In the genomic region with DNA sequence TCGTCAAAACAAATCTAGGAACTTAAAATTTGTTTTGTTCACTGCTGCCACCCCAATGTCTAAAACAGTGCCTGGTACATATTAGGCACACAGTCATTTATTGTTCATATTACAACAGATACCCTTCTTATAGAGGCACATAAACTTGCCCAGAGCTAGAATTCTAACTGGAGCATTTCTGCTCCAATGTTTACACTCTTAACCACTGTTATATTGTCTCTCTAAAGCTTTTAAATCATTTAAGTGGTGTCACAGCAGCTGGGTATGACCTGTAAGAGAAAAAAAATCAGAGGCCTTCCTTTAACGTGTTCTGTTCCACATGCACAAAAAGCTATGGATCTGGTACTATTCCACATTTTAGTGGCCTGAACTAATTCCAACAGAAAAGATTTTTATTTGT, we compare ENCODE assay signal across 8 cellular contexts. TPM values are rescaled to one million over a fixed set of nuclear protein-coding genes. Genes with fewer than 3 reads are reported as not detected.
DNase-seq lines count a peak whose midpoint lies in the region; ATAC-seq, FAIRE-seq and TF ChIP-seq lines count a peak whose summit lies in the region.

No MANE protein-coding gene starts in this region.

- POLR2A ChIA-PET in activated CD4-positive, alpha-beta T cell treated with anti-CD3 and anti-CD28 coated beads, Interleukin-2, amount 10 ng/mL, durations not matched to agents 7 days and 5 days (lab: Charles Lee), result interaction anchor here (0.7 kb wide), 1 partner anchor 134 kb away, joined by 3 read pairs; no protein-coding TSS in a partner anchor
- POLR2A ChIA-PET in HepG2 (lab: Yijun Ruan, JAX), result interaction anchor here (1.0 to 1.4 kb wide), 3 partner anchors 11 to 204 kb away, joined by 3 to 4 read pairs (median 3); no protein-coding TSS in a partner anchor

- H3K9ac ChIP-seq in adipocyte (ENCODE audit: low read length), result peak overlapping the region; percentile 94
- H3K9ac ChIP-seq in HepG2 (ENCODE audit: insufficient read depth, low read depth, low read length), result peak overlapping the region; percentile 98

- ATAC-seq in HepG2 (no peak), HG03442 (IDR thresholded peaks at IDR 0.05; ENCODE audit: unreplicated experiment) (no peak)

- H4K20me1 ChIP-seq in HepG2 (ENCODE audit: insufficient read depth, low read length), result peaks cover 71% of the 10 kb centered on the region

- BruUV-seq in HepG2 (replicated peaks; lab: Mats Ljungman, UMichigan), result no TSS peak

- TF ChIP-seq RAD21 in HepG2 (CRISPR knock-in tag; IDR thresholded peaks at IDR 0.05), result no peak

- CTCF ChIA-PET in activated CD4-positive, alpha-beta T cell treated with anti-CD3 and anti-CD28 coated beads, Interleukin-2, amount 10 ng/mL, durations not matched to agents 7 days and 5 days (lab: Charles Lee), result interaction anchor here (1.0 to 2.5 kb wide), 4 partner anchors 8 to 267 kb away, joined by 3 to 10 read pairs (median 4); no protein-coding TSS in a partner anchor
- CTCF ChIA-PET in HepG2 (lab: Yijun Ruan, JAX; ENCODE audit: low intra/inter-chr PET ratio, low total read pairs), result no interaction called here

- no peaks in the 10 kb centered on the region for H3K27me3 Mint-ChIP-seq in activated CD4-positive, alpha-beta T cell treated with anti-CD3 and anti-CD28 coated beads, Interleukin-2, amount 10 ng/mL, durations not matched to agents 7 days and 5 days

- H3K36me3 ChIP-seq in adipocyte (ENCODE audit: control insufficient read depth, insufficient read depth, low read length, severe bottlenecking), result no peaks in the 10 kb centered on the region
- H3K36me3 ChIP-seq in HepG2 (replicated peaks in 1 of 2; ENCODE audit: control insufficient read depth in 1 of 2, insufficient read depth in 2 of 2, low read length in 2 of 2), result peaks cover 1 to 11% of the 10 kb centered on the region in 2 experiments; a peak in 3 of 5 replicates
- no peaks in the 10 kb centered on the region for H3K36me3 ChIP-seq in thyroid gland

- H2AFZ ChIP-seq in HepG2 (ENCODE audit: low read length), result no peak overlapping the region

- no peaks in the 10 kb centered on the region for H3K9me3 ChIP-seq in adipocyte (ENCODE audit: control insufficient read depth, low read length)
- no peaks in the 10 kb centered on the region for H3K9me3 ChIP-seq in HepG2 (ENCODE audit: low read length)
- no peaks in the 10 kb centered on the region for H3K9me3 ChIP-seq in thyroid gland

- H3K4me3 ChIP-seq in adipocyte (ENCODE audit: low read length) (peak overlapping the region; percentile 93), HepG2 (replicated peaks in 1 of 3; ENCODE audit: insufficient read depth in 1 of 3, low read depth in 2 of 3, low read length in 3 of 3) (peak overlapping the region; percentile 92 to 97 (median 95); a peak in 5 of 6 replicates), thyroid gland (replicated peaks in 1 of 3) (peak overlapping the region in 2 of 3 donors; percentile 96 to 99)

- no peak for TF ChIP-seq CTCF in HepG2 (CRISPR knock-in tag; IDR thresholded peaks at IDR 0.05)
- no peak for TF ChIP-seq CTCF in thyroid gland (IDR thresholded peaks at IDR 0.05)

- H3K4me2 ChIP-seq in HepG2 (ENCODE audit: low read depth, low read length), result peak overlapping the region; percentile 78

- no peak for TF ChIP-seq EP300 in HepG2 (IDR thresholded peaks at IDR 0.05; ENCODE audit: low read depth in 2 of 2, low read length in 2 of 2)
- TF ChIP-seq EP300 in HepG2 (CRISPR knock-in tag; IDR thresholded peaks at IDR 0.05; ENCODE audit: borderline replicate concordance), result no peak

- TF ChIP-seq POLR2A in HepG2 (IDR thresholded peaks at IDR 0.05; ENCODE audit: insufficient read depth in 1 of 2, low read depth in 2 of 2, low read length in 2 of 2) (no peak), thyroid gland (IDR thresholded peaks at IDR 0.05) (no peak)

- H3K36me3 Mint-ChIP-seq in activated CD4-positive, alpha-beta T cell treated with anti-CD3 and anti-CD28 coated beads, Interleukin-2, amount 10 ng/mL, durations not matched to agents 7 days and 5 days (ENCODE audit: low read depth), result peaks cover 41% of the 10 kb centered on the region

- H3K27ac ChIP-seq in HepG2 (ENCODE audit: extremely low read length, insufficient read depth, low read length), result no peak overlapping the region
- peak overlapping the region; percentile 100 for H3K27ac ChIP-seq in thyroid gland

- H3K4me1 Mint-ChIP-seq in activated CD4-positive, alpha-beta T cell treated with anti-CD3 and anti-CD28 coated beads, Interleukin-2, amount 10 ng/mL, durations not matched to agents 7 days and 5 days, result peaks cover 61% of the 10 kb centered on the region

- FAIRE-seq in HepG2 (lab: Jason Lieb, UNC), result no peak

- H3K4me1 ChIP-seq in adipocyte (ENCODE audit: control insufficient read depth, insufficient read depth, low read length) (peaks cover 57% of the 10 kb centered on the region), HepG2 (ENCODE audit: insufficient read depth, low read length) (peaks cover 58% of the 10 kb centered on the region), thyroid gland (peaks cover 43 to 44% of the 10 kb centered on the region in 2 donors)

- in situ Hi-C loops in HepG2 (cut with HindIII; ENCODE audit: extremely low pct_ligation_motif_present, low pct_unique_long_range_greater_than_20kb), result no loop called here

- WGBS in HepG2 (ENCODE audit: low lambda C conversion rate), result 12% methylated on average over 2 of the region's 2 CpGs
- 16 to 22% methylated on average over 2 of the region's 2 CpGs for WGBS in thyroid gland, 2 donors

- intact Hi-C loops in HepG2 (cut with micrococcal nuclease; ENCODE audit: unreplicated experiment), result no loop called here
- intact Hi-C loops in thyroid gland (cut with DNase I), result no loop called here

- H3K79me2 ChIP-seq in HepG2 (ENCODE audit: insufficient read depth, low read length), result peaks cover 78% of the 10 kb centered on the region

- no peak overlapping the region for H3K4me3 Mint-ChIP-seq in activated CD4-positive, alpha-beta T cell treated with anti-CD3 and anti-CD28 coated beads, Interleukin-2, amount 10 ng/mL, durations not matched to agents 7 days and 5 days

- no peak for DNase-seq in activated CD4-positive, alpha-beta T cell treated with anti-CD3 and anti-CD28 coated beads, Interleukin-2, amount 10 ng/mL, durations not matched to agents 7 days and 5 days
- no peak for DNase-seq in activated CD4-positive, alpha-beta T cell treated with anti-CD3 and anti-CD28 coated beads for 48 hours
- peak; percentile 23 for DNase-seq in adipocyte (ENCODE audit: low read depth)
- DNase-seq in HepG2 (ENCODE audit: low spot score), result no peak
- DNase-seq in thyroid gland, result no peak
- DNase-seq in hepatic stellate cell (ENCODE audit: low spot score), result no peak
- no peak for DNase-seq in SK-N-DZ (ENCODE audit: low spot score)

- H3K27ac Mint-ChIP-seq in activated CD4-positive, alpha-beta T cell treated with anti-CD3 and anti-CD28 coated beads, Interleukin-2, amount 10 ng/mL, durations not matched to agents 7 days and 5 days, result peak overlapping the region; percentile 72

- H3K9me3 Mint-ChIP-seq in activated CD4-positive, alpha-beta T cell treated with anti-CD3 and anti-CD28 coated beads, Interleukin-2, amount 10 ng/mL, durations not matched to agents 7 days and 5 days, result no peaks in the 10 kb centered on the region

- no peaks in the 10 kb centered on the region for H3K27me3 ChIP-seq in adipocyte (replicated peaks; ENCODE audit: control insufficient read depth, insufficient read depth, low read length)
- peaks cover 0 to 2% of the 10 kb centered on the region in 2 experiments; a peak in 1 of 5 replicates for H3K27me3 ChIP-seq in HepG2 (ENCODE audit: control insufficient read depth in 1 of 2, insufficient read depth in 2 of 2, low read length in 2 of 2)
- no peaks in the 10 kb centered on the region for H3K27me3 ChIP-seq in thyroid gland

RNA-seq across cellular contexts. Expression of a gene that starts 3.0 kb away (rescaled TPM):
- 100 to 1,000 TPM; 360 to 500 TPM for total RNA-seq in activated CD4-positive, alpha-beta T cell treated with anti-CD3 and anti-CD28 coated beads, Interleukin-2, amount 10 ng/mL, durations not matched to agents 7 days and 5 days
- total RNA-seq in HepG2 (2016; rRNA removed; fragmentation: Illumina TruSeq; extraction: Trizol), result 224 and 265 TPM in 2 replicates
- total RNA-seq in HepG2 (2016; cell fraction: cytosol; rRNA removed; fragmentation: Illumina TruSeq; extraction: Trizol; ENCODE audit: low read depth), result 200 and 234 TPM in 2 replicates
- 227 and 267 TPM in 2 replicates for total RNA-seq in HepG2 (2016; cell fraction: insoluble cytoplasmic fraction; rRNA removed; fragmentation: Illumina TruSeq; extraction: Trizol)
- total RNA-seq in HepG2 (2016; cell fraction: membrane; rRNA removed; fragmentation: Illumina TruSeq; extraction: Trizol), result 313 and 352 TPM in 2 replicates
- 161 and 168 TPM in 2 replicates for total RNA-seq in HepG2 (2016; cell fraction: nucleus; rRNA removed; fragmentation: Illumina TruSeq; extraction: Trizol)
- 217 and 293 TPM in 2 replicates for polyA plus RNA-seq in HepG2 (2011; rRNA removed)
- 183 and 224 TPM in 2 replicates for polyA plus RNA-seq in HepG2 (2011; cell fraction: cytosol; rRNA removed)
- polyA plus RNA-seq in HepG2 (2011; cell fraction: nucleus; rRNA removed), result 279 and 296 TPM in 2 replicates
- 192 and 199 TPM in 2 replicates for polyA plus RNA-seq in HepG2 (2012)
- polyA plus RNA-seq in HepG2 (2016; cell fraction: cytosol; fragmentation: Illumina TruSeq; extraction: Trizol; ENCODE audit: low read depth), result 303 and 369 TPM in 2 replicates
- polyA plus RNA-seq in HepG2 (2016; cell fraction: insoluble cytoplasmic fraction; fragmentation: Illumina TruSeq; extraction: Trizol; ENCODE audit: low read depth), result 331 and 333 TPM in 2 replicates
- 340 and 387 TPM in 2 replicates for polyA plus RNA-seq in HepG2 (2016; cell fraction: membrane; fragmentation: Illumina TruSeq; extraction: Trizol; ENCODE audit: low read depth)
- 220 and 222 TPM in 2 replicates for polyA plus RNA-seq in HepG2 (2016; cell fraction: nucleus; fragmentation: Illumina TruSeq; extraction: Trizol; ENCODE audit: insufficient read depth, low read depth)
- 111 and 172 TPM in 2 replicates for polyA minus RNA-seq in HepG2 (2011; rRNA and poly(A)+ RNA removed; ENCODE audit: low replicate concordance)
- 129 and 148 TPM in 2 replicates for polyA minus RNA-seq in HepG2 (2011; cell fraction: cytosol; rRNA and poly(A)+ RNA removed)
- polyA minus RNA-seq in HepG2 (2011; cell fraction: nucleus; rRNA and poly(A)+ RNA removed), result 307 and 340 TPM in 2 replicates
- total RNA-seq in thyroid gland, result 100 to 1,000 TPM; 379 to 633 (median 495) TPM
- 212 and 231 TPM in 2 replicates for polyA plus RNA-seq in SK-N-DZ (2014; cell fraction: cytosol; rRNA removed)
- polyA plus RNA-seq in SK-N-DZ (2014; cell fraction: nucleus; rRNA removed), result 192 and 244 TPM in 2 replicates

RNA-seq across cellular contexts. Expression of a gene that starts 44.4 kb away (rescaled TPM):
- 10 to 100 TPM; 35.1 to 40.7 TPM for total RNA-seq in activated CD4-positive, alpha-beta T cell treated with anti-CD3 and anti-CD28 coated beads, Interleukin-2, amount 10 ng/mL, durations not matched to agents 7 days and 5 days
- total RNA-seq in HepG2 (2016; rRNA removed; fragmentation: Illumina TruSeq; extraction: Trizol) (35.5 and 37.7 TPM in 2 replicates), thyroid gland (10 to 100 TPM; 29.3 to 37.0 (median 33.7) TPM)
- 44.0 and 52.2 TPM in 2 replicates for total RNA-seq in HepG2 (2016; cell fraction: cytosol; rRNA removed; fragmentation: Illumina TruSeq; extraction: Trizol; ENCODE audit: low read depth)
- 36.2 and 41.7 TPM in 2 replicates for total RNA-seq in HepG2 (2016; cell fraction: insoluble cytoplasmic fraction; rRNA removed; fragmentation: Illumina TruSeq; extraction: Trizol)
- 50.6 and 52.5 TPM in 2 replicates for total RNA-seq in HepG2 (2016; cell fraction: membrane; rRNA removed; fragmentation: Illumina TruSeq; extraction: Trizol)
- 19.8 and 23.3 TPM in 2 replicates for total RNA-seq in HepG2 (2016; cell fraction: nucleus; rRNA removed; fragmentation: Illumina TruSeq; extraction: Trizol)
- 23.4 and 24.5 TPM in 2 replicates for polyA plus RNA-seq in HepG2 (2011; rRNA removed)
- polyA plus RNA-seq in HepG2 (2011; cell fraction: cytosol; rRNA removed), result 12.7 and 14.1 TPM in 2 replicates
- polyA plus RNA-seq in HepG2 (2011; cell fraction: nucleus; rRNA removed), result 3.9 and 5.2 TPM in 2 replicates
- 40.0 and 43.1 TPM in 2 replicates for polyA plus RNA-seq in HepG2 (2012)
- polyA plus RNA-seq in HepG2 (2016; cell fraction: cytosol; fragmentation: Illumina TruSeq; extraction: Trizol; ENCODE audit: low read depth), result 65.0 and 79.1 TPM in 2 replicates
- polyA plus RNA-seq in HepG2 (2016; cell fraction: insoluble cytoplasmic fraction; fragmentation: Illumina TruSeq; extraction: Trizol; ENCODE audit: low read depth), result 46.6 and 50.9 TPM in 2 replicates
- 52.5 and 57.2 TPM in 2 replicates for polyA plus RNA-seq in HepG2 (2016; cell fraction: membrane; fragmentation: Illumina TruSeq; extraction: Trizol; ENCODE audit: low read depth)
- 52.6 and 60.4 TPM in 2 replicates for polyA plus RNA-seq in HepG2 (2016; cell fraction: nucleus; fragmentation: Illumina TruSeq; extraction: Trizol; ENCODE audit: insufficient read depth, low read depth)
- polyA minus RNA-seq in HepG2 (2011; rRNA and poly(A)+ RNA removed; ENCODE audit: low replicate concordance), result 25.6 and 28.4 TPM in 2 replicates
- polyA minus RNA-seq in HepG2 (2011; cell fraction: cytosol; rRNA and poly(A)+ RNA removed), result 13.2 and 14.0 TPM in 2 replicates
- polyA minus RNA-seq in HepG2 (2011; cell fraction: nucleus; rRNA and poly(A)+ RNA removed), result 5.6 and 6.4 TPM in 2 replicates
- 64.9 and 75.2 TPM in 2 replicates for polyA plus RNA-seq in SK-N-DZ (2014; cell fraction: cytosol; rRNA removed)
- polyA plus RNA-seq in SK-N-DZ (2014; cell fraction: nucleus; rRNA removed), result 27.4 and 27.7 TPM in 2 replicates
